In genomic region chr14:25953532-25954144, GRCh38 we compare ENCODE assay signal across 13 cellular contexts.
DNase-seq lines count a peak whose midpoint lies in the region; ATAC-seq, FAIRE-seq and TF ChIP-seq lines count a peak whose summit lies in the region.
"Had no signal": no experiment of that assay in that cellular context is flagged by ENCODE, and none has a peak within 500 bp of the region (broad histone marks: within the 10 kb centered on the region; RNA-seq: fewer than 3 reads in every experiment).

No MANE protein-coding gene starts in this region.

- peak; percentile 24 to 60 for DNase-seq in NCI-H446 (lab: John Stamatoyannopoulos, UW)
- peak; percentile 68 for DNase-seq in bronchial epithelial cell (ENCODE audit: low read depth)
- DNase-seq in inferior parietal cortex (ENCODE audit: extremely low spot score) = peak; percentile 51
- DNase-seq in smooth muscle cell (lab: John Stamatoyannopoulos, UW; ENCODE audit: unreplicated experiment) = no peak
- no peak for DNase-seq in DMS53 (lab: John Stamatoyannopoulos, UW)
- DNase-seq in NCI-H1092 (lab: John Stamatoyannopoulos, UW) = no peak
- DNase-seq: activated naive CD8-positive, alpha-beta T cell treated with anti-CD3 and anti-CD28 coated beads for 36 hours; effector CD4-positive, alpha-beta T cell; mesendoderm; NCI-H1694; stimulated activated CD4-positive, alpha-beta T cell treated with anti-CD3 and anti-CD28 coated beads, Interleukin-1b, Interleukin-23, amount 100 ng/mL, for 48 hours had no signal

- peak overlapping the region; percentile 67 for H3K4me2 ChIP-seq in smooth muscle cell

- no peak for TF ChIP-seq CTCF in bronchial epithelial cell (IDR thresholded peaks at IDR 0.05; ENCODE audit: insufficient read depth, low read length, severe bottlenecking)
- no peak for TF ChIP-seq CTCF in smooth muscle cell (IDR thresholded peaks at IDR 0.05; ENCODE audit: borderline replicate concordance, insufficient read depth, poor library complexity, severe bottlenecking)

- H3K9me3 ChIP-seq in smooth muscle cell (replicated peaks; ENCODE audit: low read depth) = no peaks in the 10 kb centered on the region

- H3K4me3 ChIP-seq in bronchial epithelial cell (ENCODE audit: low read depth, low read length) (no peak overlapping the region), smooth muscle cell (peak overlapping the region; percentile 17)

- no peaks in the 10 kb centered on the region for H4K20me1 ChIP-seq in smooth muscle cell (ENCODE audit: low read depth)

- WGBS in smooth muscle cell (ENCODE audit: low lambda C conversion rate) = 43% methylated on average over 5 of the region's 5 CpGs

- H3K9ac ChIP-seq in smooth muscle cell (ENCODE audit: low read depth) = no peak overlapping the region

- ATAC-seq in GM18867 (IDR thresholded peaks at IDR 0.05; ENCODE audit: unreplicated experiment) (no peak), esophagus mucosa (no peak)

- H2AFZ ChIP-seq in smooth muscle cell (ENCODE audit: low read depth) = no peak overlapping the region

- no peaks in the 10 kb centered on the region for H3K36me3 ChIP-seq in bronchial epithelial cell (ENCODE audit: control insufficient read depth, insufficient read depth, low read length)
- no peaks in the 10 kb centered on the region for H3K36me3 ChIP-seq in smooth muscle cell (ENCODE audit: low read depth)

- H3K27ac ChIP-seq in smooth muscle cell (ENCODE audit: low read depth) = peak overlapping the region; percentile 23

- H3K79me2 ChIP-seq in smooth muscle cell (ENCODE audit: low read depth) = no peaks in the 10 kb centered on the region

- no peaks in the 10 kb centered on the region for H3K27me3 ChIP-seq in bronchial epithelial cell (ENCODE audit: control insufficient read depth, insufficient read depth, low read length)
- no peaks in the 10 kb centered on the region for H3K27me3 ChIP-seq in smooth muscle cell (ENCODE audit: low read depth)

- H3F3A ChIP-seq in smooth muscle cell (ENCODE audit: low read depth) = peaks cover 5% of the 10 kb centered on the region

- FAIRE-seq in bronchial epithelial cell (lab: Jason Lieb, UNC) = no peak

- no peaks in the 10 kb centered on the region for H3K4me1 ChIP-seq in smooth muscle cell (ENCODE audit: low read depth)

Comparison
In these comparisons a context has a peak if more than half of its experiments do, and no peak if none do; other contexts are left out.
1. DNase-seq: peak in NCI-H446 (2 of 2), bronchial epithelial cell (single experiment) and inferior parietal cortex (single experiment); none in smooth muscle cell (single experiment), DMS53 (single experiment) and NCI-H1092 (single experiment).